In the genomic region with DNA sequence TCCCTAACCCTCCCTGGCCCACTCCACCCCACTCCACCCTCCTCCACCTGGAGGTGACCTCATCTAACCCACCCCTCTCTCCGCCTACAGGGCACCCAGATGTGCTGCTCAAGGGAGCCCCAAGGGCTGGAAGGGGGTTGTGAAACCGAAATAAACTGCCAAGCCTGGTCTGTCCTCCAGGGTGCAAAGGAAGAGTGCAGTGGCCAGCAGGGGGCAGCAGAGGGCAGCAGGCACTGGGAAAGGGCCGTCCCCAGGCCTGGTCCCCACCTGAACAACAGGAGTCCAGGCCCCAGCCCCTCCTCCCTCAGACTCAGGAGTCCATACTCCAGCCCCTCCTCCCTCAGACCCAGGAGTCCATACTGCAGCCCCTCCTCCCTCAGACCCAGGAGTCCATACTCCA, we compare ENCODE assay signal across 8 cellular contexts. TPM values are rescaled to one million over a fixed set of nuclear protein-coding genes. Genes with fewer than 3 reads are reported as not detected.
A peak's percentile ranks its signal among the peaks of the same experiment; 100 is the strongest.
DNase-seq lines count a peak whose midpoint lies in the region; ATAC-seq and TF ChIP-seq lines count a peak whose summit lies in the region.

No MANE protein-coding gene starts in this region.

- WGBS in mammary epithelial cell (ENCODE audit: low coverage, missing lambda C conversion rate): 12% methylated on average over 3 of the region's 3 CpGs

- DNase-seq in EH (ENCODE audit: low read depth) (peak; percentile 75), NCI-H2227 (lab: John Stamatoyannopoulos, UW; ENCODE audit: unreplicated experiment) (peak; percentile 79), mammary epithelial cell (peak; percentile 63), kidney epithelial cell (ENCODE audit: low read depth) (no peak)
- DNase-seq in activated CD4-positive, CD25-positive, alpha-beta regulatory T cell (lab: John Stamatoyannopoulos, UW): peak; percentile 55 to 79 (median 73)
- DNase-seq in stimulated activated CD4-positive, alpha-beta T cell treated with anti-CD3 and anti-CD28 coated beads, Interleukin-4, amount 100 ng/mL, for 24 hours: peak; percentile 86

- H3K9ac ChIP-seq in mammary epithelial cell (ENCODE audit: insufficient read depth, low read length): no peak overlapping the region

- in situ Hi-C loops in mammary epithelial cell (cut with MboI; ENCODE audit: low sequenced_read_pairs in 2 of 2): no loop called here

- no peak overlapping the region for H2AFZ ChIP-seq in mammary epithelial cell (ENCODE audit: low read depth, low read length)

- no TSS peak for BruUV-seq in mammary epithelial cell (replicated peaks; lab: Mats Ljungman, UMichigan)

- H3K9me3 ChIP-seq in mammary epithelial cell (replicated peaks; ENCODE audit: insufficient read depth, low read length): no peaks in the 10 kb centered on the region

- peaks cover 3% of the 10 kb centered on the region for H3K4me1 ChIP-seq in mammary epithelial cell (ENCODE audit: insufficient read depth, low read length)

- H3K4me2 ChIP-seq in mammary epithelial cell (ENCODE audit: insufficient read depth, low read depth, low read length): no peak overlapping the region

- H3K27me3 ChIP-seq in mammary epithelial cell (ENCODE audit: insufficient read depth, low read length) (no peaks in the 10 kb centered on the region), kidney epithelial cell (ENCODE audit: control insufficient read depth, insufficient read depth, low read length) (no peaks in the 10 kb centered on the region)

- no peaks in the 10 kb centered on the region for H3K79me2 ChIP-seq in mammary epithelial cell (ENCODE audit: insufficient read depth, low read length)

- H3K27ac ChIP-seq in mammary epithelial cell (ENCODE audit: insufficient read depth, low read depth, low read length): no peak overlapping the region

- CTCF ChIA-PET in mammary epithelial cell (lab: Charles Lee; ENCODE audit: low non-redundant PET): no interaction called here

- ATAC-seq in HG02759 (IDR thresholded peaks at IDR 0.05; ENCODE audit: unreplicated experiment) (peak; percentile 64), HG02610 (IDR thresholded peaks at IDR 0.05; ENCODE audit: unreplicated experiment) (no peak)

- dilution Hi-C loops in mammary epithelial cell (cut with HindIII; ENCODE audit: low sequenced_read_pairs): loop anchor here (5.0 kb wide), 1 partner anchor 37 kb away; no protein-coding TSS in a partner anchor

- H3K4me3 ChIP-seq in mammary epithelial cell (replicated peaks in 1 of 3; ENCODE audit: insufficient read depth in 1 of 3, low read depth in 2 of 3, low read length in 3 of 3) (no peak overlapping the region), kidney epithelial cell (ENCODE audit: low read depth, low read length) (no peak overlapping the region)

- peaks cover 21% of the 10 kb centered on the region for H3K36me3 ChIP-seq in mammary epithelial cell (ENCODE audit: insufficient read depth, low read length)
- no peaks in the 10 kb centered on the region for H3K36me3 ChIP-seq in kidney epithelial cell (ENCODE audit: control insufficient read depth, insufficient read depth, low read length)

- intact Hi-C loops in mammary epithelial cell (cut with micrococcal nuclease): loop anchor here (1.0 to 10.0 kb wide), 2 partner anchors 44 to 94 kb away; partner anchors contain the start of gene TOMM40

- no peaks in the 10 kb centered on the region for H4K20me1 ChIP-seq in mammary epithelial cell (ENCODE audit: insufficient read depth, low read length)

- TF ChIP-seq CTCF in mammary epithelial cell (conservative IDR thresholded peaks at IDR 0.05 in 1 of 2, IDR thresholded peaks at IDR 0.05 in 1 of 2; ENCODE audit: extremely low read depth in 1 of 2, insufficient read depth in 1 of 2, low read depth in 1 of 2, low read length in 2 of 2) (peak; percentile 98 to 99), kidney epithelial cell (IDR thresholded peaks at IDR 0.05; ENCODE audit: insufficient read depth, low read length, poor library complexity, severe bottlenecking) (peak; percentile 99)

RNA-seq across cellular contexts. Expression of gene BCAM, which starts 8.4 kb away (rescaled TPM):
- 100 to 1,000 TPM; 114 to 120 TPM for total RNA-seq in mammary epithelial cell
- polyA plus RNA-seq in mammary epithelial cell: 45.1 TPM
- 51.0 TPM for polyA minus RNA-seq in mammary epithelial cell
- total RNA-seq in kidney epithelial cell: 27.6 and 29.6 TPM in 2 replicates

RNA-seq across cellular contexts. Expression of gene CBLC, which starts 22.8 kb away (rescaled TPM):
- total RNA-seq in mammary epithelial cell: 10 to 100 TPM; 51.2 to 76.7 TPM
- 39.4 TPM for polyA plus RNA-seq in mammary epithelial cell
- 48.2 TPM for polyA minus RNA-seq in mammary epithelial cell
- 8.8 and 9.9 TPM in 2 replicates for total RNA-seq in kidney epithelial cell

RNA-seq across cellular contexts. Expression of gene NECTIN2, which starts 45.6 kb away (rescaled TPM):
- total RNA-seq in mammary epithelial cell (10 to 100 TPM; 51.0 to 74.5 TPM), kidney epithelial cell (240 and 243 TPM in 2 replicates)
- polyA plus RNA-seq in mammary epithelial cell: 48.6 TPM
- polyA minus RNA-seq in mammary epithelial cell: 66.6 TPM

RNA-seq across cellular contexts. Expression of gene BCL3, which starts 52.0 kb away (rescaled TPM):
- total RNA-seq in mammary epithelial cell: 10 to 100 TPM in 1 of 2 donors, 1 to 10 TPM in 1; 3.7 to 23.4 TPM
- 4.1 TPM for polyA plus RNA-seq in mammary epithelial cell
- 12.2 TPM for polyA minus RNA-seq in mammary epithelial cell
- 16.2 and 19.1 TPM in 2 replicates for total RNA-seq in kidney epithelial cell
